Comparison of ENCODE assay signal across 9 cellular contexts in genomic region chr19:58388175-58388526, GRCh38. TPM values are rescaled to one million over a fixed set of nuclear protein-coding genes. Genes with fewer than 3 reads are reported as not detected.
DNase-seq lines count a peak whose midpoint lies in the region; ATAC-seq and TF ChIP-seq lines count a peak whose summit lies in the region.
"Had no signal": no experiment of that assay in that cellular context is flagged by ENCODE, and none has a peak within 500 bp of the region (broad histone marks: within the 10 kb centered on the region; RNA-seq: fewer than 3 reads in every experiment).

No MANE protein-coding gene starts in this region.

- no peaks in the 10 kb centered on the region for H3K27me3 Mint-ChIP-seq in activated naive CD4-positive, alpha-beta T cell treated with anti-CD3 and anti-CD28 coated beads for 36 hours (ENCODE audit: low read depth)

- no peaks in the 10 kb centered on the region for H3K27me3 ChIP-seq in adipocyte (replicated peaks; ENCODE audit: control insufficient read depth, insufficient read depth, low read length)
- no peaks in the 10 kb centered on the region for H3K27me3 ChIP-seq in liver (ENCODE audit: control insufficient read depth in 4 of 4, insufficient read depth in 4 of 4, low read length in 3 of 4)
- H3K27me3 ChIP-seq in tibial nerve = no peaks in the 10 kb centered on the region
- no peaks in the 10 kb centered on the region for H3K27me3 ChIP-seq in body of pancreas
- H3K27me3 ChIP-seq: foreskin keratinocyte had no signal

- H3K4me1 ChIP-seq in adipocyte (ENCODE audit: control insufficient read depth, insufficient read depth, low read length) = peaks cover 34% of the 10 kb centered on the region
- peaks cover 12 to 26% (median 20%) of the 10 kb centered on the region in 4 donors for H3K4me1 ChIP-seq in liver (ENCODE audit: control insufficient read depth in 4 of 4, insufficient read depth in 4 of 4, low read length in 3 of 4)
- peaks cover 0 to 54% (median 22%) of the 10 kb centered on the region in 4 donors for H3K4me1 ChIP-seq in tibial nerve
- H3K4me1 ChIP-seq in body of pancreas = peaks cover 54% of the 10 kb centered on the region
- H3K4me1 ChIP-seq: foreskin keratinocyte had no signal

- 83% methylated on average over 3 of the region's 3 CpGs for WGBS in liver
- 82 to 89% methylated on average over 3 of the region's 3 CpGs for WGBS in tibial nerve, 2 donors
- WGBS in body of pancreas, 2 donors = 52 to 56% methylated on average over 2 to 3 of the region's 3 CpGs

- H3K4me1 Mint-ChIP-seq in activated naive CD4-positive, alpha-beta T cell treated with anti-CD3 and anti-CD28 coated beads for 36 hours (ENCODE audit: low read depth) = peaks cover 36% of the 10 kb centered on the region

- H3K4me3 ChIP-seq in adipocyte (ENCODE audit: low read length) (peak overlapping the region; percentile 94), liver (ENCODE audit: low read depth in 1 of 3, low read length in 3 of 3) (peak overlapping the region; percentile 72 to 99 (median 91)), tibial nerve (peak overlapping the region; percentile 68 to 96 (median 82)), body of pancreas (peak overlapping the region in 1 of 2 donors; percentile 91)

- H3K4me3 Mint-ChIP-seq in activated naive CD4-positive, alpha-beta T cell treated with anti-CD3 and anti-CD28 coated beads for 36 hours = peak overlapping the region; percentile 91

- peaks cover 47% of the 10 kb centered on the region for H3K36me3 Mint-ChIP-seq in activated naive CD4-positive, alpha-beta T cell treated with anti-CD3 and anti-CD28 coated beads for 36 hours (ENCODE audit: low read depth)

- no peak for DNase-seq in activated naive CD4-positive, alpha-beta T cell treated with anti-CD3 and anti-CD28 coated beads for 36 hours
- DNase-seq in activated naive CD4-positive, alpha-beta T cell treated with anti-CD3 and anti-CD28 coated beads, Interleukin-2, amount 50 U/mL, for 16 hours = no peak
- DNase-seq in adipocyte (ENCODE audit: low read depth) (no peak), tibial nerve (ENCODE audit: low spot score in 2 of 2) (no peak), body of pancreas (no peak), GM19240 (ENCODE audit: insufficient read length, low spot score) (no peak)
- DNase-seq: foreskin keratinocyte had no signal

- H3K9ac ChIP-seq in adipocyte (ENCODE audit: low read length) (peak overlapping the region; percentile 100), liver (ENCODE audit: low read depth in 1 of 2, low read length in 2 of 2) (peak overlapping the region in 1 of 2 donors; percentile 69)

- no peak for TF ChIP-seq RAD21 in liver (IDR thresholded peaks at IDR 0.05)

- H3K27ac Mint-ChIP-seq in activated naive CD4-positive, alpha-beta T cell treated with anti-CD3 and anti-CD28 coated beads for 36 hours = peak overlapping the region; percentile 24

- H3K27ac ChIP-seq in liver (ENCODE audit: low read depth in 1 of 2, low read length in 2 of 2) (no peak overlapping the region), tibial nerve (no peak overlapping the region), body of pancreas (no peak overlapping the region)

- H3K36me3 ChIP-seq in adipocyte (ENCODE audit: control insufficient read depth, insufficient read depth, low read length, severe bottlenecking) (peaks cover 42% of the 10 kb centered on the region), liver (ENCODE audit: control insufficient read depth in 4 of 4, insufficient read depth in 3 of 4, low read depth in 1 of 4, low read length in 3 of 4) (peaks cover 10 to 31% (median 19%) of the 10 kb centered on the region in 4 donors), tibial nerve (peaks cover 0 to 51% (median 5%) of the 10 kb centered on the region in 3 donors), body of pancreas (replicated peaks in 1 of 2; ENCODE audit: insufficient read depth in 1 of 2, low read depth in 2 of 2) (peaks cover 5 to 12% of the 10 kb centered on the region in 2 donors)

- no peak for TF ChIP-seq POLR2A in tibial nerve (IDR thresholded peaks at IDR 0.05)
- no peak for TF ChIP-seq POLR2A in body of pancreas (IDR thresholded peaks at IDR 0.05)

- intact Hi-C loops in activated naive CD4-positive, alpha-beta T cell treated with anti-CD3 and anti-CD28 coated beads for 36 hours (cut with micrococcal nuclease) = loop anchor here (10.0 kb wide), 1 partner anchor 163 kb away; the partner anchor contains the start of gene ZNF544
- intact Hi-C loops in body of pancreas (cut with DNase I) = no loop called here

- TF ChIP-seq EP300 in tibial nerve (IDR thresholded peaks at IDR 0.05) = no peak

- no peak for TF ChIP-seq CTCF in liver (IDR thresholded peaks at IDR 0.05; ENCODE audit: low read depth, low read length, missing input control)
- TF ChIP-seq CTCF in tibial nerve (IDR thresholded peaks at IDR 0.05) = no peak
- no peak for TF ChIP-seq CTCF in body of pancreas (IDR thresholded peaks at IDR 0.05)

- no peaks in the 10 kb centered on the region for H3K9me3 ChIP-seq in adipocyte (ENCODE audit: control insufficient read depth, low read length)
- no peaks in the 10 kb centered on the region for H3K9me3 ChIP-seq in liver (ENCODE audit: control insufficient read depth in 4 of 4, low read length in 3 of 4)
- no peaks in the 10 kb centered on the region for H3K9me3 ChIP-seq in tibial nerve
- H3K9me3 ChIP-seq in body of pancreas = no peaks in the 10 kb centered on the region

- CTCF ChIA-PET in activated naive CD4-positive, alpha-beta T cell treated with anti-CD3 and anti-CD28 coated beads for 36 hours (lab: Charles Lee) = no interaction called here

- ATAC-seq in body of pancreas (no peak), HG03442 (IDR thresholded peaks at IDR 0.05; ENCODE audit: unreplicated experiment) (no peak)
- ATAC-seq: foreskin keratinocyte had no signal

- no peaks in the 10 kb centered on the region for H3K9me3 Mint-ChIP-seq in activated naive CD4-positive, alpha-beta T cell treated with anti-CD3 and anti-CD28 coated beads for 36 hours

TF ChIP-seq in liver, 16 proteins besides CTCF, POLR2A, EP300 and RAD21:
- TF ChIP-seq ZBTB33 (IDR thresholded peaks at IDR 0.05) = no peak
- no peak for TF ChIP-seq HNF4G (IDR thresholded peaks at IDR 0.05)
- no peak for TF ChIP-seq MAX (IDR thresholded peaks at IDR 0.05)
- no peak for TF ChIP-seq JUND (IDR thresholded peaks at IDR 0.05)
- TF ChIP-seq SP1 (IDR thresholded peaks at IDR 0.05) = no peak
- TF ChIP-seq NR2F2 (IDR thresholded peaks at IDR 0.05) = no peak
- no peak for TF ChIP-seq GABPA (IDR thresholded peaks at IDR 0.05 in 1 of 2, conservative IDR thresholded peaks at IDR 0.05 in 1 of 2)

RNA-seq across cellular contexts. Expression of gene RPS5, which starts 1.1 kb away (rescaled TPM):
- total RNA-seq in activated naive CD4-positive, alpha-beta T cell treated with anti-CD3 and anti-CD28 coated beads for 36 hours = 1,000 to 10,000 TPM; 1,806 to 1,853 TPM
- total RNA-seq in liver = 1,000 to 10,000 TPM in 1 of 2 donors, 100 to 1,000 TPM in 1; 657 to 1,403 TPM
- polyA plus RNA-seq in liver = 100 to 1,000 TPM; 229 to 600 TPM
- total RNA-seq in tibial nerve = 1,000 to 10,000 TPM; 1,161 to 1,574 (median 1,263) TPM
- 1,000 to 10,000 TPM in 1 of 2 donors, 100 to 1,000 TPM in 1; 577 to 1,133 TPM for total RNA-seq in body of pancreas

RNA-seq across cellular contexts. Expression of gene RNF225, which starts 7.3 kb away (rescaled TPM):
- total RNA-seq in activated naive CD4-positive, alpha-beta T cell treated with anti-CD3 and anti-CD28 coated beads for 36 hours = under 1 TPM in 1 of 2 experiments, not detected in 1; 0.32 TPM
- not detected for total RNA-seq in liver
- not detected for polyA plus RNA-seq in liver
- total RNA-seq in tibial nerve = not detected
- total RNA-seq in body of pancreas = not detected
- polyA plus RNA-seq: foreskin keratinocyte had no signal

RNA-seq across cellular contexts. Expression of gene ZNF837, which starts 7.3 kb away (rescaled TPM):
- 1 to 10 TPM; 1.7 to 1.9 TPM for total RNA-seq in activated naive CD4-positive, alpha-beta T cell treated with anti-CD3 and anti-CD28 coated beads for 36 hours
- total RNA-seq in liver (1 to 10 TPM; 2.1 to 3.6 TPM), tibial nerve (1 to 10 TPM; 1.3 to 6.9 (median 2.6) TPM), body of pancreas (10 to 100 TPM in 1 of 2 donors, 1 to 10 TPM in 1; 7.3 to 15.2 TPM)
- 1 to 10 TPM in 1 of 2 donors, under 1 TPM in 1; 0.54 to 2.6 TPM for polyA plus RNA-seq in liver

RNA-seq across cellular contexts. Expression of gene ZNF584, which starts 20.3 kb away (rescaled TPM):
- total RNA-seq in activated naive CD4-positive, alpha-beta T cell treated with anti-CD3 and anti-CD28 coated beads for 36 hours = 1 to 10 TPM; 3.4 to 4.8 TPM
- total RNA-seq in liver (10 to 100 TPM in 1 of 2 donors, 1 to 10 TPM in 1; 9.4 to 12.6 TPM), tibial nerve (10 to 100 TPM; 16.4 to 24.6 (median 20.9) TPM), body of pancreas (10 to 100 TPM in 1 of 2 donors, 1 to 10 TPM in 1; 4.9 to 11.5 TPM)
- 10 to 100 TPM in 1 of 2 donors, 1 to 10 TPM in 1; 3.6 to 10.6 TPM for polyA plus RNA-seq in liver

RNA-seq across cellular contexts. Expression of gene ZNF497, which starts 25.6 kb away (rescaled TPM):
- total RNA-seq in activated naive CD4-positive, alpha-beta T cell treated with anti-CD3 and anti-CD28 coated beads for 36 hours = under 1 TPM; 0.40 to 0.41 TPM
- total RNA-seq in liver (1 to 10 TPM; 1.1 to 4.4 TPM), tibial nerve (1 to 10 TPM; 2.9 to 6.5 (median 3.9) TPM), body of pancreas (1 to 10 TPM; 4.6 to 4.7 TPM)
- polyA plus RNA-seq in liver = 1 to 10 TPM in 1 of 2 donors, under 1 TPM in 1; 0.60 to 1.4 TPM
